In the genomic region with DNA sequence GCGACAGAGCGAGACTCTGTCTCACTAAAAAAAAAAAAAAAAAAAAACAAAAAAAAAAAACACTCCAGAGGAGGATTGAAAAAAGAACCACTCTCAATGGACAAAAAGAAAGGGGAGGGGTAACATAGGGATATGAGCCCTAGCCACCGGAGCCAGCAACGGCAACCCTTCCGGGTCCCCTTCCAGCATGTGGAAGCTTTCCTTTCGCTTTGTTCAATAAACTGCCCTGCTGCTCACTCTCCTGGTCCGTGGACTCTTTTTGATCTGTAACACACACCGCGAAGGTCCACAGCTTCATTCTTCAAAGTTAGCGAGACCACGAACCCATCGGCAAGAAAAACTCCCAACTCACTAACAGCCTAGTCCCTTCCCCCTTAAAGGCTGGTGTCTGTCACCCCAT, we compare ENCODE assay signal across 13 cellular contexts. TPM values are rescaled to one million over a fixed set of nuclear protein-coding genes. Genes with fewer than 3 reads are reported as not detected.
DNase-seq lines count a peak whose midpoint lies in the region; ATAC-seq, FAIRE-seq and TF ChIP-seq lines count a peak whose summit lies in the region.
"Had no signal": no experiment of that assay in that cellular context is flagged by ENCODE, and none has a peak within 500 bp of the region (broad histone marks: within the 10 kb centered on the region; RNA-seq: fewer than 3 reads in every experiment).

No MANE protein-coding gene starts in this region.

- H3K36me3 ChIP-seq in OCI-LY1 (ENCODE audit: insufficient read depth, low read length) (no peaks in the 10 kb centered on the region), esophagus muscularis mucosa (peaks cover 0 to 20% (median 8%) of the 10 kb centered on the region in 4 donors), smooth muscle cell (ENCODE audit: low read depth) (no peaks in the 10 kb centered on the region)

- H3K4me3 Mint-ChIP-seq in T-helper 2 cell treated with Interferon-gamma antibody and Interleukin-4, amounts not matched to agents 5 μg/mL and 100 μg/mL, for 36 hours, result peak overlapping the region; percentile 91

- H3K9me3 Mint-ChIP-seq in T-helper 2 cell treated with Interferon-gamma antibody and Interleukin-4, amounts not matched to agents 5 μg/mL and 100 μg/mL, for 36 hours, result no peaks in the 10 kb centered on the region
- H3K9me3 Mint-ChIP-seq: activated naive CD4-positive, alpha-beta T cell treated with anti-CD3 and anti-CD28 coated beads for 36 hours had no signal

- H3K4me2 ChIP-seq in OCI-LY1 (ENCODE audit: low read length) (peak overlapping the region; percentile 78), smooth muscle cell (peak overlapping the region; percentile 96)

- peak overlapping the region; percentile 88 for H3K27ac ChIP-seq in OCI-LY1 (ENCODE audit: low read depth, low read length, poor library complexity, severe bottlenecking)
- H3K27ac ChIP-seq in esophagus muscularis mucosa (replicated peaks in 1 of 4), result peak overlapping the region; percentile 78 to 89 (median 86)
- H3K27ac ChIP-seq in smooth muscle cell (ENCODE audit: low read depth), result no peak overlapping the region

- no peak for FAIRE-seq in GM12891 (lab: Jason Lieb, UNC)
- FAIRE-seq: HTR-8/SVneo had no signal

- H3K9ac ChIP-seq in OCI-LY1 (ENCODE audit: low read length) (peak overlapping the region; percentile 79; the same call in 1 of the 2 replicates), smooth muscle cell (ENCODE audit: low read depth) (no peak overlapping the region)

- TF ChIP-seq EP300 in esophagus muscularis mucosa (IDR thresholded peaks at IDR 0.05), result no peak

- intact Hi-C loops in esophagus muscularis mucosa (cut with DNase I), result loop anchor here (5.0 kb wide), 1 partner anchor 245 kb away; a partner anchor contains a TSS

- H3K36me3 Mint-ChIP-seq in T-helper 2 cell treated with Interferon-gamma antibody and Interleukin-4, amounts not matched to agents 5 μg/mL and 100 μg/mL, for 36 hours (ENCODE audit: low read depth), result peaks cover 14% of the 10 kb centered on the region

- H3K9me3 ChIP-seq in OCI-LY1 (ENCODE audit: low read length), result no peaks in the 10 kb centered on the region
- no peaks in the 10 kb centered on the region for H3K9me3 ChIP-seq in esophagus muscularis mucosa
- no peaks in the 10 kb centered on the region for H3K9me3 ChIP-seq in smooth muscle cell (replicated peaks; ENCODE audit: low read depth)

- no peaks in the 10 kb centered on the region; the same call in 1 of the 2 replicates for H3K27me3 ChIP-seq in OCI-LY1 (ENCODE audit: insufficient read depth, low read length)
- no peaks in the 10 kb centered on the region for H3K27me3 ChIP-seq in esophagus muscularis mucosa
- H3K27me3 ChIP-seq in smooth muscle cell (ENCODE audit: low read depth), result no peaks in the 10 kb centered on the region

- no peak for ATAC-seq in HG02884 (IDR thresholded peaks at IDR 0.05; ENCODE audit: unreplicated experiment)

- H3K4me1 ChIP-seq in OCI-LY1 (ENCODE audit: insufficient read depth, low read length, severe bottlenecking) (peaks cover 31% of the 10 kb centered on the region), esophagus muscularis mucosa (peaks cover 13 to 32% (median 28%) of the 10 kb centered on the region in 4 donors), smooth muscle cell (ENCODE audit: low read depth) (no peaks in the 10 kb centered on the region)

- H4K20me1 ChIP-seq in OCI-LY1 (ENCODE audit: insufficient read depth, low read length) (no peaks in the 10 kb centered on the region), smooth muscle cell (ENCODE audit: low read depth) (peaks cover 7% of the 10 kb centered on the region)

- no peak for TF ChIP-seq POLR2A in esophagus muscularis mucosa (IDR thresholded peaks at IDR 0.05; ENCODE audit: low read depth)
- no peak for TF ChIP-seq POLR2A in GM12891 (IDR thresholded peaks at IDR 0.05; ENCODE audit: low read depth, low read length)

- H3K79me2 ChIP-seq in OCI-LY1 (ENCODE audit: insufficient read depth, low read length) (no peaks in the 10 kb centered on the region), smooth muscle cell (ENCODE audit: low read depth) (no peaks in the 10 kb centered on the region)

- H3K9me2 ChIP-seq in OCI-LY1 (ENCODE audit: low read depth, low read length), result no peaks in the 10 kb centered on the region

- peaks cover 23% of the 10 kb centered on the region for H3K4me1 Mint-ChIP-seq in T-helper 2 cell treated with Interferon-gamma antibody and Interleukin-4, amounts not matched to agents 5 μg/mL and 100 μg/mL, for 36 hours (ENCODE audit: low read depth)

- 90% methylated on average over 10 of the region's 12 CpGs for WGBS in esophagus muscularis mucosa
- WGBS in smooth muscle cell (ENCODE audit: low lambda C conversion rate), result 94% methylated on average over 10 of the region's 12 CpGs

- TF ChIP-seq CTCF in OCI-LY1 (IDR thresholded peaks at IDR 0.05; ENCODE audit: low read length) (no peak), esophagus muscularis mucosa (IDR thresholded peaks at IDR 0.05) (no peak), smooth muscle cell (IDR thresholded peaks at IDR 0.05; ENCODE audit: borderline replicate concordance, insufficient read depth, poor library complexity, severe bottlenecking) (no peak)

- peak overlapping the region; percentile 92 for H3K27ac Mint-ChIP-seq in T-helper 2 cell treated with Interferon-gamma antibody and Interleukin-4, amounts not matched to agents 5 μg/mL and 100 μg/mL, for 36 hours

- H3F3A ChIP-seq in OCI-LY1 (ENCODE audit: insufficient read depth, low read length) (no peaks in the 10 kb centered on the region), smooth muscle cell (ENCODE audit: low read depth) (peaks cover 33% of the 10 kb centered on the region)

- H3K27me3 Mint-ChIP-seq in T-helper 2 cell treated with Interferon-gamma antibody and Interleukin-4, amounts not matched to agents 5 μg/mL and 100 μg/mL, for 36 hours (ENCODE audit: low read depth), result no peaks in the 10 kb centered on the region

- peak overlapping the region; percentile 66 for H3K4me3 ChIP-seq in OCI-LY1 (ENCODE audit: low read depth, low read length, poor library complexity, severe bottlenecking)
- no peak overlapping the region for H3K4me3 ChIP-seq in esophagus muscularis mucosa
- no peak overlapping the region for H3K4me3 ChIP-seq in smooth muscle cell

- no peak overlapping the region for H2AFZ ChIP-seq in OCI-LY1 (ENCODE audit: low read length)
- H2AFZ ChIP-seq in smooth muscle cell (ENCODE audit: low read depth), result no peak overlapping the region

- no peak for DNase-seq in T-helper 2 cell treated with Interferon-gamma antibody and Interleukin-4, amounts not matched to agents 5 μg/mL and 100 μg/mL, for 36 hours (ENCODE audit: low spot score)
- DNase-seq in T-helper 2 cell, result no peak
- DNase-seq in esophagus muscularis mucosa (ENCODE audit: extremely low spot score), result no peak
- no peak for DNase-seq in smooth muscle cell (lab: John Stamatoyannopoulos, UW; ENCODE audit: unreplicated experiment)
- no peak for DNase-seq in GM12891 (ENCODE audit: insufficient read length, low spot score)
- DNase-seq in NCI-H2081 (lab: John Stamatoyannopoulos, UW), result no peak
- DNase-seq: activated naive CD4-positive, alpha-beta T cell treated with anti-CD3 and anti-CD28 coated beads for 36 hours; left cardiac atrium; NCI-H2227 treated with DMSO at 0.1 percent for 48 hours had no signal

TF ChIP-seq in GM12891, 5 proteins besides CTCF, POLR2A, EP300 and RAD21:
- TF ChIP-seq POU2F2 (IDR thresholded peaks at IDR 0.05; ENCODE audit: low read depth, low read length), result no peak
- TF ChIP-seq SPI1 (IDR thresholded peaks at IDR 0.05; ENCODE audit: low read depth, low read length), result no peak
- no peak for TF ChIP-seq TAF1 (IDR thresholded peaks at IDR 0.05; ENCODE audit: low read depth, low read length)
- TF ChIP-seq POLR2AphosphoS5 (IDR thresholded peaks at IDR 0.05; ENCODE audit: low read depth, low read length), result no peak
- TF ChIP-seq PAX5 (IDR thresholded peaks at IDR 0.05; ENCODE audit: insufficient read depth, low read length, severe bottlenecking), result no peak

RNA-seq across cellular contexts. Expression of a gene that starts 1.0 kb away (rescaled TPM):
- 10 to 100 TPM; 56.1 to 77.7 (median 67.0) TPM for total RNA-seq in esophagus muscularis mucosa
- total RNA-seq in smooth muscle cell, result 69.6 and 81.5 TPM in 2 replicates
- polyA plus RNA-seq in smooth muscle cell, result 117 and 141 TPM in 2 replicates
- 35.8 TPM for polyA plus RNA-seq in GM12891 (2012; ENCODE audit: low read depth, missing spikeins)

RNA-seq across cellular contexts. Expression of a gene that starts 15.9 kb away (rescaled TPM):
- total RNA-seq in esophagus muscularis mucosa (100 to 1,000 TPM; 560 to 800 (median 665) TPM), smooth muscle cell (991 and 1,086 TPM in 2 replicates)
- polyA plus RNA-seq in smooth muscle cell, result 752 and 759 TPM in 2 replicates
- 3,373 TPM for polyA plus RNA-seq in GM12891 (2012; ENCODE audit: low read depth, missing spikeins)

RNA-seq across cellular contexts. Expression of a gene that starts 19.0 kb away (rescaled TPM):
- 100 to 1,000 TPM in 1 of 4 donors, 10 to 100 TPM in 3; 41.5 to 153 (median 59.6) TPM for total RNA-seq in esophagus muscularis mucosa
- total RNA-seq in smooth muscle cell, result 196 and 221 TPM in 2 replicates
- 715 and 1,048 TPM in 2 replicates for polyA plus RNA-seq in smooth muscle cell
- polyA plus RNA-seq in GM12891 (2012; ENCODE audit: low read depth, missing spikeins), result 3.0 TPM
- total RNA-seq: activated naive CD4-positive, alpha-beta T cell treated with anti-CD3 and anti-CD28 coated beads for 36 hours; T-helper 1 cell treated with Interleukin-12 subunit alpha and Interleukin-12 subunit beta and Interleukin-4 antibody, amounts not matched to agents 30 ng/mL and 1 ng/mL, for 36 hours had no signal

RNA-seq across cellular contexts. Expression of a gene that starts 25.1 kb away (rescaled TPM):
- total RNA-seq in esophagus muscularis mucosa, result 1 to 10 TPM; 2.4 to 3.6 (median 2.8) TPM
- total RNA-seq in smooth muscle cell, result 4.4 and 5.0 TPM in 2 replicates
- 31.7 and 42.0 TPM in 2 replicates for polyA plus RNA-seq in smooth muscle cell
- polyA plus RNA-seq in GM12891 (2012; ENCODE audit: low read depth, missing spikeins), result not detected

RNA-seq across cellular contexts. Expression of a gene that starts 29.9 kb away (rescaled TPM):
- total RNA-seq in esophagus muscularis mucosa (100 to 1,000 TPM; 129 to 155 (median 149) TPM), smooth muscle cell (75.4 and 104 TPM in 2 replicates)
- 134 and 141 TPM in 2 replicates for polyA plus RNA-seq in smooth muscle cell
- 127 TPM for polyA plus RNA-seq in GM12891 (2012; ENCODE audit: low read depth, missing spikeins)
